In genomic region chr4:20995015-20995414, GRCh38 we compare ENCODE assay signal across 1 cellular context.
TF ChIP-seq lines count a peak whose summit lies in the region.

No MANE protein-coding gene starts in this region.

TF ChIP-seq in K562, 482 proteins besides CTCF, POLR2A, EP300 and RAD21 (continued from another document):
- no peak for TF ChIP-seq SMAD1 (IDR thresholded peaks at IDR 0.05; ENCODE audit: low read depth, low read length, partially characterized antibody)
- no peak for TF ChIP-seq NEUROD1 (IDR thresholded peaks at IDR 0.05; ENCODE audit: borderline replicate concordance, low read depth, low read length, partially characterized antibody)
